ENCODE assay signal across 36 cellular contexts in genomic region chr16:75727221-75727620, GRCh38. TPM values are rescaled to one million over a fixed set of nuclear protein-coding genes. Genes with fewer than 3 reads are reported as not detected.
"Had no signal": no experiment of that assay in that cellular context is flagged by ENCODE, and none has a peak within 500 bp of the region (broad histone marks: within the 10 kb centered on the region; RNA-seq: fewer than 3 reads in every experiment).

No MANE protein-coding gene starts in this region.

- H3K36me3 ChIP-seq: gastroesophageal sphincter, lower lobe of right lung, right lobe of liver, transverse colon had no signal

- H3K27ac ChIP-seq: gastroesophageal sphincter, lower lobe of right lung, right lobe of liver, testis, transverse colon had no signal

- FAIRE-seq: kidney had no signal

- H3K9me3 ChIP-seq: gastroesophageal sphincter, lower lobe of right lung, right lobe of liver, testis, transverse colon had no signal

- ATAC-seq: activated CD8-positive, alpha-beta T cell treated with anti-CD3 and anti-CD28 coated beads for 36 hours; activated T-cell treated with anti-CD3 and anti-CD28 coated beads, Interleukin-2, amount 50 U/mL, for 4 hours; activated T-helper 17 cell treated with anti-CD3 and anti-CD28 coated beads, Interleukin-2, amount 50 U/mL, for 72 hours; effector memory CD8-positive, alpha-beta T cell; gastroesophageal sphincter; left lobe of liver; lower lobe of right lung; natural killer cell treated with Interleukin-12 subunit alpha and Interleukin-12 subunit beta and Interleukin-15 and Interleukin-18, amount 100 ng/mL, for 72 hours; stimulated activated naive CD8-positive, alpha-beta T cell treated with anti-CD3 and anti-CD28 coated beads, Interleukin-15, Interleukin-2, amounts not matched to agents 100 U/mL and 50 U/mL, for 24 hours; WTC11 had no signal

- H3K4me3 ChIP-seq: gastroesophageal sphincter, lower lobe of right lung, right lobe of liver, testis, transverse colon had no signal

- DNase-seq: activated CD4-positive, alpha-beta T cell treated with anti-CD3 and anti-CD28 coated beads for 1 hour; activated CD4-positive, alpha-beta T cell treated with anti-CD3 and anti-CD28 coated beads, Interleukin-2, amount 50 U/mL, for 1 hour; activated CD8-positive, alpha-beta T cell treated with anti-CD3 and anti-CD28 coated beads for 36 hours; activated gamma-delta T cell treated with Interleukin-2 at 50 U/mL for 16 hours; activated naive CD4-positive, alpha-beta T cell treated with anti-CD3 and anti-CD28 coated beads, Interleukin-2, amount 50 U/mL, for 16 hours; activated T-cell treated with anti-CD3 and anti-CD28 coated beads, Interleukin-2, amount 50 U/mL, for 4 hours; amniotic stem cell; caudate nucleus; cortex of kidney; effector memory CD8-positive, alpha-beta T cell; erythroblast; hippocampal formation; immature natural killer cell; kidney; lower lobe of right lung; mesenchymal stem cell; right lobe of liver; stimulated activated CD4-positive, alpha-beta T cell treated with anti-CD3 and anti-CD28 coated beads, Interleukin-12 subunit alpha, Interleukin-12 subunit beta, amount 100 ng/mL, for 4 hours; stimulated activated CD4-positive, alpha-beta T cell treated with anti-CD3 and anti-CD28 coated beads, Interleukin-4, amount 100 ng/mL, for 1 hour; stimulated activated naive CD8-positive, alpha-beta T cell treated with anti-CD3 and anti-CD28 coated beads, Interleukin-15, Interleukin-2, amounts not matched to agents 100 U/mL and 50 U/mL, for 24 hours; testis; transverse colon had no signal

- H3K27me3 ChIP-seq: gastroesophageal sphincter, right lobe of liver, testis, transverse colon had no signal

- H3K4me1 ChIP-seq: gastroesophageal sphincter, lower lobe of right lung, right lobe of liver, testis, transverse colon had no signal

RNA-seq across cellular contexts. Expression of gene CPHXL, which starts 0.9 kb away (rescaled TPM):
- total RNA-seq: activated CD8-positive, alpha-beta T cell treated with anti-CD3 and anti-CD28 coated beads for 36 hours; activated T-cell treated with anti-CD3 and anti-CD28 coated beads, Interleukin-2, amount 50 U/mL, for 4 hours; activated T-helper 17 cell treated with anti-CD3 and anti-CD28 coated beads, Interleukin-2, amount 50 U/mL, for 72 hours; chondrocyte; fibroblast of lung; fibroblast of villous mesenchyme; gastroesophageal sphincter; kidney; left lobe of liver; lower lobe of right lung; myocyte; natural killer cell treated with Interleukin-12 subunit alpha and Interleukin-12 subunit beta and Interleukin-15 and Interleukin-18, amount 100 ng/mL, for 72 hours; omental fat pad; posterior vena cava; renal cortical epithelial cell; right lobe of liver; skeletal muscle tissue; transverse colon; urinary bladder; WTC11 had no signal
- polyA plus RNA-seq: fibroblast of lung, immature natural killer cell, urinary bladder had no signal

RNA-seq across cellular contexts. Expression of gene DUXB, which starts 26.0 kb away (rescaled TPM):
- total RNA-seq: activated CD8-positive, alpha-beta T cell treated with anti-CD3 and anti-CD28 coated beads for 36 hours; activated T-cell treated with anti-CD3 and anti-CD28 coated beads, Interleukin-2, amount 50 U/mL, for 4 hours; activated T-helper 17 cell treated with anti-CD3 and anti-CD28 coated beads, Interleukin-2, amount 50 U/mL, for 72 hours; chondrocyte; fibroblast of lung; fibroblast of villous mesenchyme; gastroesophageal sphincter; kidney; left lobe of liver; lower lobe of right lung; myocyte; natural killer cell treated with Interleukin-12 subunit alpha and Interleukin-12 subunit beta and Interleukin-15 and Interleukin-18, amount 100 ng/mL, for 72 hours; omental fat pad; posterior vena cava; renal cortical epithelial cell; right lobe of liver; skeletal muscle tissue; testis; transverse colon; urinary bladder; WTC11 had no signal
- polyA plus RNA-seq: fibroblast of lung, immature natural killer cell, urinary bladder had no signal

RNA-seq across cellular contexts. Expression of gene CPHXL2, which starts 50.4 kb away (rescaled TPM):
- total RNA-seq: activated CD8-positive, alpha-beta T cell treated with anti-CD3 and anti-CD28 coated beads for 36 hours; activated T-cell treated with anti-CD3 and anti-CD28 coated beads, Interleukin-2, amount 50 U/mL, for 4 hours; activated T-helper 17 cell treated with anti-CD3 and anti-CD28 coated beads, Interleukin-2, amount 50 U/mL, for 72 hours; chondrocyte; fibroblast of lung; fibroblast of villous mesenchyme; gastroesophageal sphincter; kidney; left lobe of liver; lower lobe of right lung; myocyte; natural killer cell treated with Interleukin-12 subunit alpha and Interleukin-12 subunit beta and Interleukin-15 and Interleukin-18, amount 100 ng/mL, for 72 hours; omental fat pad; posterior vena cava; renal cortical epithelial cell; right lobe of liver; skeletal muscle tissue; transverse colon; urinary bladder; WTC11 had no signal
- polyA plus RNA-seq: fibroblast of lung, immature natural killer cell, urinary bladder had no signal
